Comparison of ENCODE assay signal across 11 cellular contexts in genomic region chr6:84332139-84333034, GRCh38.
DNase-seq lines count a peak whose midpoint lies in the region; ATAC-seq and TF ChIP-seq lines count a peak whose summit lies in the region.
"Had no signal": no experiment of that assay in that cellular context is flagged by ENCODE, and none has a peak within 500 bp of the region (broad histone marks: within the 10 kb centered on the region; RNA-seq: fewer than 3 reads in every experiment).

No MANE protein-coding gene starts in this region.

- ATAC-seq in GM19324 (IDR thresholded peaks at IDR 0.05; ENCODE audit: low FRiP score, unreplicated experiment) (peak; percentile 89), HG02610 (IDR thresholded peaks at IDR 0.05; ENCODE audit: unreplicated experiment) (peak; percentile 96), HG03432 (IDR thresholded peaks at IDR 0.05; ENCODE audit: unreplicated experiment) (peak; percentile 99)

- H3K9me3 Mint-ChIP-seq in chondrocyte (ENCODE audit: low read depth) = peaks cover 13% of the 10 kb centered on the region

- TF ChIP-seq CTCF in chondrocyte (IDR thresholded peaks at IDR 0.05) = no peak

- peaks cover 9% of the 10 kb centered on the region for H3K27me3 Mint-ChIP-seq in chondrocyte (ENCODE audit: low read depth)
- H3K27me3 Mint-ChIP-seq: activated naive CD4-positive, alpha-beta T cell treated with anti-CD3 and anti-CD28 coated beads, Interleukin-2, amount 50 U/mL, for 24 hours had no signal

- no peak overlapping the region for H3K27ac Mint-ChIP-seq in chondrocyte (ENCODE audit: unreplicated experiment)
- H3K27ac Mint-ChIP-seq: activated naive CD4-positive, alpha-beta T cell treated with anti-CD3 and anti-CD28 coated beads, Interleukin-2, amount 50 U/mL, for 24 hours had no signal

- no peak overlapping the region for H3K4me3 Mint-ChIP-seq in chondrocyte (ENCODE audit: unreplicated experiment)
- H3K4me3 Mint-ChIP-seq: activated naive CD4-positive, alpha-beta T cell treated with anti-CD3 and anti-CD28 coated beads, Interleukin-2, amount 50 U/mL, for 24 hours had no signal

- H3K36me3 Mint-ChIP-seq in chondrocyte (ENCODE audit: low read depth) = peaks cover 3% of the 10 kb centered on the region
- H3K36me3 Mint-ChIP-seq: activated naive CD4-positive, alpha-beta T cell treated with anti-CD3 and anti-CD28 coated beads, Interleukin-2, amount 50 U/mL, for 24 hours had no signal

- no peaks in the 10 kb centered on the region for H3K4me1 Mint-ChIP-seq in chondrocyte (ENCODE audit: low read depth)
- H3K4me1 Mint-ChIP-seq: activated naive CD4-positive, alpha-beta T cell treated with anti-CD3 and anti-CD28 coated beads, Interleukin-2, amount 50 U/mL, for 24 hours had no signal

- DNase-seq in renal cortical epithelial cell (ENCODE audit: low read depth) (peak; percentile 13), SW480 (ENCODE audit: low spot score) (no peak), NCI-H2227 (lab: John Stamatoyannopoulos, UW; ENCODE audit: unreplicated experiment) (no peak), chondrocyte (ENCODE audit: low spot score) (no peak)
- DNase-seq: activated CD4-positive, CD25-positive, alpha-beta regulatory T cell; DMS79 treated with DMSO at 0.1 percent for 48 hours; NCI-H1092 treated with DMSO at 0.1 percent for 48 hours had no signal
